ENCODE assay signal across 26 cellular contexts in the genomic region with DNA sequence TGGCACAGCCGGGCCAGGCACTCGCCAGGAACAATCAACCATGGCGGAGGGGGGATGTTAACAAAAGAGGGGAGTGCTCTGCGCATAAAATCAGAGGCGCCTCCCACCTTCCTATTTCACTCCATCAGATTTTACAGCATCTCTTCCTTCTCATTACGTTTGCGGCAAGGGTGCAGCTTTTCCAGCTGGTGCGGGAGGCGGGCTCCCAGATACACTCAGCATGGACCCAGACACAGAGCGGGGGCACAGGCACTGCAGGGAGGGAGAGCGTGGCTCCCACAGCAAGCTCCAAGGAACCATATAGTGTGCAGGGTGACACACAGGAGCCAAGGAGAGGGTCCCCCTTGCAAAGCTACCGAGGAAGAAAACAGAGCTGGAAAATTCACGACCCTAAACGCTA.
"Had no signal": no experiment of that assay in that cellular context is flagged by ENCODE, and none has a peak within 500 bp of the region (broad histone marks: within the 10 kb centered on the region; RNA-seq: fewer than 3 reads in every experiment).

No MANE protein-coding gene starts in this region.

- DNase-seq: activated CD4-positive, alpha-beta memory T cell treated with anti-CD3 and anti-CD28 coated beads, Interleukin-2, amount 10 ng/mL, durations not matched to agents 7 days and 5 days; activated CD4-positive, alpha-beta T cell treated with anti-CD3 and anti-CD28 coated beads for 1 hour; activated CD4-positive, alpha-beta T cell treated with anti-CD3 and anti-CD28 coated beads, Interleukin-2, amount 10 ng/mL, durations not matched to agents 7 days and 5 days; activated CD8-positive, alpha-beta memory T cell treated with anti-CD3 and anti-CD28 coated beads, Interleukin-2, amount 50 U/mL, for 48 hours; activated T-cell treated with anti-CD3 and anti-CD28 coated beads, Interleukin-2, amount 50 U/mL, for 4 hours; effector memory CD8-positive, alpha-beta T cell; erythroblast; glutamatergic neuron; kidney; left colon; naive B cell; retina; stimulated activated CD4-positive, alpha-beta T cell treated with anti-CD3 and anti-CD28 coated beads, Interleukin-12 subunit alpha, Interleukin-12 subunit beta, amount 100 ng/mL, for 4 hours; stimulated activated CD4-positive, alpha-beta T cell treated with anti-CD3 and anti-CD28 coated beads, Interleukin-4, amount 100 ng/mL, for 24 hours; T-helper 2 cell had no signal

- H3K36me3 ChIP-seq: gastrocnemius medialis had no signal

- H3K4me1 ChIP-seq: suprapubic skin, tibial nerve had no signal

- H3K27ac Mint-ChIP-seq: activated CD4-positive, alpha-beta memory T cell treated with anti-CD3 and anti-CD28 coated beads, Interleukin-2, amount 10 ng/mL, durations not matched to agents 7 days and 5 days; activated CD4-positive, alpha-beta T cell treated with anti-CD3 and anti-CD28 coated beads, Interleukin-2, amount 10 ng/mL, durations not matched to agents 7 days and 5 days; activated naive CD8-positive, alpha-beta T cell; activated T-helper 2 cell treated with anti-CD3 and anti-CD28 coated beads, Interferon-gamma antibody, Interleukin-2, Interleukin-4, amounts not matched to agents 10 μg/mL and 5 μg/mL and 100 μg/mL, durations not matched to agents 14 hours and 24 hours and 36 hours; mesothelial cell of epicardium; stimulated activated effector memory CD8-positive, alpha-beta T cell treated with anti-CD3 and anti-CD28 coated beads, Interleukin-12 subunit alpha, Interleukin-12 subunit beta, amount 100 ng/mL, for 72 hours; WTC11 had no signal

- H3K27me3 ChIP-seq: gastrocnemius medialis, suprapubic skin, tibial nerve had no signal

- H3K4me3 ChIP-seq: coronary artery, gastrocnemius medialis, skin epidermis, suprapubic skin, tibial nerve had no signal

- H3K27ac ChIP-seq: coronary artery, skin epidermis, suprapubic skin, tibial nerve had no signal

- ATAC-seq: activated T-cell treated with anti-CD3 and anti-CD28 coated beads, Interleukin-2, amount 50 U/mL, for 4 hours; effector memory CD8-positive, alpha-beta T cell; left colon; sciatic nerve; stimulated activated effector memory CD8-positive, alpha-beta T cell treated with anti-CD3 and anti-CD28 coated beads, Interleukin-12 subunit alpha, Interleukin-12 subunit beta, amount 100 ng/mL, for 72 hours; WTC11 had no signal

- H3K36me3 Mint-ChIP-seq: stimulated activated effector memory CD8-positive, alpha-beta T cell treated with anti-CD3 and anti-CD28 coated beads, Interleukin-12 subunit alpha, Interleukin-12 subunit beta, amount 100 ng/mL, for 72 hours had no signal

- H3K9me3 Mint-ChIP-seq: activated CD4-positive, alpha-beta memory T cell treated with anti-CD3 and anti-CD28 coated beads, Interleukin-2, amount 10 ng/mL, durations not matched to agents 7 days and 5 days; activated CD4-positive, alpha-beta T cell treated with anti-CD3 and anti-CD28 coated beads, Interleukin-2, amount 10 ng/mL, durations not matched to agents 7 days and 5 days; activated T-cell treated with anti-CD3 and anti-CD28 coated beads, Interleukin-2, amount 50 U/mL, for 4 hours; activated T-helper 2 cell treated with anti-CD3 and anti-CD28 coated beads, Interferon-gamma antibody, Interleukin-2, Interleukin-4, amounts not matched to agents 10 μg/mL and 5 μg/mL and 100 μg/mL, durations not matched to agents 14 hours and 24 hours and 36 hours; effector memory CD8-positive, alpha-beta T cell; mesothelial cell of epicardium; stimulated activated effector memory CD8-positive, alpha-beta T cell treated with anti-CD3 and anti-CD28 coated beads, Interleukin-12 subunit alpha, Interleukin-12 subunit beta, amount 100 ng/mL, for 72 hours had no signal

- H3K9me3 ChIP-seq: gastrocnemius medialis, suprapubic skin had no signal

- H3K4me3 Mint-ChIP-seq: activated CD4-positive, alpha-beta memory T cell treated with anti-CD3 and anti-CD28 coated beads, Interleukin-2, amount 10 ng/mL, durations not matched to agents 7 days and 5 days; activated CD4-positive, alpha-beta T cell treated with anti-CD3 and anti-CD28 coated beads, Interleukin-2, amount 10 ng/mL, durations not matched to agents 7 days and 5 days; activated naive CD8-positive, alpha-beta T cell; activated T-cell treated with anti-CD3 and anti-CD28 coated beads, Interleukin-2, amount 50 U/mL, for 4 hours; effector memory CD8-positive, alpha-beta T cell; mesothelial cell of epicardium; naive B cell; stimulated activated effector memory CD8-positive, alpha-beta T cell treated with anti-CD3 and anti-CD28 coated beads, Interleukin-12 subunit alpha, Interleukin-12 subunit beta, amount 100 ng/mL, for 72 hours; WTC11 had no signal

- H3K4me1 Mint-ChIP-seq: mesothelial cell of epicardium had no signal

- H3K27me3 Mint-ChIP-seq: activated CD4-positive, alpha-beta memory T cell treated with anti-CD3 and anti-CD28 coated beads, Interleukin-2, amount 10 ng/mL, durations not matched to agents 7 days and 5 days; activated CD4-positive, alpha-beta T cell treated with anti-CD3 and anti-CD28 coated beads, Interleukin-2, amount 10 ng/mL, durations not matched to agents 7 days and 5 days; activated naive CD8-positive, alpha-beta T cell; effector memory CD8-positive, alpha-beta T cell; naive B cell had no signal
